Comparison of ENCODE assay signal across 8 cellular contexts in the genomic region with DNA sequence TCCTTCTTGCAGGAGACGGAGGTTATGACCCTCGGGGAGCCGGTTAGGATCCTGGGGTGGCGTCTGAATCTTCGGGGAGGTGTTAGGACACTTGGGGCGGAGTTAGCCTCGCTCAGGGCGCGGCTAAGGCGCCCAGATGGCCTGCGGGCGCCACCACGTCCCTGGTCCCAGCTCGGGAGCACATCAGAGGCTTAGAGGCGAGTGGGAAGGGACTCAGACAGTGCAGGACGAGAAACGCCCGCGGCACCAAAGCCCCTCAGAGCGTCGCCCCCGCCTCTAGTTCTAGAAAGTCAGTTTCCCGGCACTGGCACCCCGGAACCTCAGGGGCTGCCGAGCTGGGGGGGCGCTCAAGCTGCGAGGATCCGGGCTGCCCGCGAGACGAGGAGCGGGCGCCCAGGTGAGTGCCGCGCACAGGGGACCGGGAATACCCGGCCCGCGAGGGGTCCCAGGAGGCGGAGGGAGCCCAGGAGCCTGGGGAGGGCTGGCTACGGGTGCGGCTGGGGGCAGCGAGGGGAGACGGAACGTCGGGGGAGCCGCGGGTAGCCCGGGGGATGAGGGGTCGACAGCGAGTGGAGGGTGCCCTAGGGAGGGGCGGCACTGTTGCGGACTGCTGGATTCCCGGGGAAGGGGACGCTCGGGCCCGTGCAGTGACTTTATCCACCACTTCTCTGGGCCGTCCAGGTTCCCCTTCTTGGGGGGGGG. TPM values are rescaled to one million over a fixed set of nuclear protein-coding genes. Genes with fewer than 3 reads are reported as not detected.
DNase-seq lines count a peak whose midpoint lies in the region; ATAC-seq, FAIRE-seq and TF ChIP-seq lines count a peak whose summit lies in the region.

A gene (plus strand): TSS at position 153 of the 702 bp plus-strand sequence.

- intact Hi-C loops in Right ventricle myocardium superior (cut with DNase I): no loop called here
- intact Hi-C loops in psoas muscle (cut with DNase I): no loop called here

- peak within 1 kb of the TSS; percentile 48 for H3K4me3 ChIP-seq in psoas muscle

- no peaks in the 10 kb centered on the region for H3K9me3 ChIP-seq in psoas muscle

- ATAC-seq in Right ventricle myocardium superior (ENCODE audit: poor library complexity): peak; percentile 83
- ATAC-seq in psoas muscle: peak in 2 of 4 donors; percentile 34 to 60

- peak; percentile 68 for TF ChIP-seq POLR2A in GM12892 (IDR thresholded peaks at IDR 0.05; ENCODE audit: low read depth, low read length)

- no peaks in the 10 kb centered on the region for H3K36me3 ChIP-seq in psoas muscle (ENCODE audit: insufficient read depth in 1 of 2, low read depth in 1 of 2)

- no peak within 1 kb of the TSS for H3K27ac ChIP-seq in psoas muscle

- FAIRE-seq in GM12892 (lab: Jason Lieb, UNC): peak; percentile 87

- 1% methylated on average over 49 to 58 of the region's 58 CpGs for WGBS in psoas muscle, 3 donors

- peaks cover 0 to 59% (median 30%) of the 10 kb centered on the region in 3 donors for H3K27me3 ChIP-seq in psoas muscle (ENCODE audit: insufficient read depth in 3 of 3, low read length in 2 of 3)

- DNase-seq in GM12892 (ENCODE audit: insufficient read length) (peak; percentile 63), NOMO-1 (lab: John Stamatoyannopoulos, UW; ENCODE audit: unreplicated experiment in 2 of 2) (peak; percentile 60 to 73), Right ventricle myocardium superior (peak; percentile 76), psoas muscle (peak; percentile 28 to 69), ecto neural progenitor cell (ENCODE audit: low spot score) (no peak), ureter (ENCODE audit: low spot score) (no peak), NCI-H510A treated with DMSO at 0.1 percent for 48 hours (lab: John Stamatoyannopoulos, UW) (no peak), NCI-H2171 treated with DMSO at 0.1 percent for 48 hours (lab: John Stamatoyannopoulos, UW) (no peak)

- H3K4me1 ChIP-seq in psoas muscle: no peaks in the 10 kb centered on the region

- TF ChIP-seq CTCF in psoas muscle (IDR thresholded peaks at IDR 0.05): no peak

RNA-seq across cellular contexts. Expression of the gene that starts here (rescaled TPM):
- 70.4 TPM for polyA plus RNA-seq in GM12892 (2012; ENCODE audit: missing spikeins)
- total RNA-seq in Right ventricle myocardium superior (4.9 TPM), psoas muscle (1 to 10 TPM; 1.9 to 5.5 (median 2.8) TPM), ureter (6.1 TPM)
- polyA plus RNA-seq in psoas muscle: 1 to 10 TPM in 2 of 3 donors, under 1 TPM in 1; 0.79 to 1.2 (median 1.2) TPM

Comparison
In these comparisons a context has a peak if more than half of its experiments do, and no peak if none do; other contexts are left out.
1. DNase-seq: peak in GM12892 (single experiment), NOMO-1 (2 of 2), Right ventricle myocardium superior (single experiment) and psoas muscle (2 of 2); none in ecto neural progenitor cell (single experiment), ureter (single experiment), NCI-H510A treated with DMSO at 0.1 percent for 48 hours (single experiment) and NCI-H2171 treated with DMSO at 0.1 percent for 48 hours (single experiment).